ENCODE assay signal across 22 cellular contexts in the genomic region with DNA sequence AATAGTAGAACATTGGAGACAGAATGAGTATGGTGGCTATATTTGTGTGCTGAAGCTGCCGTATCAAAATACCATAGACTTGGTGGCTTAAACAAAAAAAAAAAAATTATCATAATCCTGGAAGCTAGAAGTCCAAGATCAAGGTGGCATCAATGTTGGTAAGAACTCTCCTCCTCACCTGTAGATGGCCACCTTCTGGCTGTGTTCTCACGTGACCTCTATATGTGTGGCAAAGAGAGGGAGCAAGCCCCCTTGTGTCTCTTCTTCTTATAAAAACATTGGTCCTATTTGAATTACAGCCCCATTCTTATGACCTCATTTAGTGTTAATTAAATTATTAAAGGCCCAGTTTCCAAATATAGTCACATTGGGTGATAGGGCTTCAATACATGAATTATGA.
"Had no signal": no experiment of that assay in that cellular context is flagged by ENCODE, and none has a peak within 500 bp of the region (broad histone marks: within the 10 kb centered on the region; RNA-seq: fewer than 3 reads in every experiment).

No MANE protein-coding gene starts in this region.

- H3K9me3 Mint-ChIP-seq: activated naive CD4-positive, alpha-beta T cell treated with anti-CD3 and anti-CD28 coated beads, Interleukin-2, amount 10 ng/mL, durations not matched to agents 7 days and 5 days; brain; nephron; type B pancreatic cell had no signal

- DNase-seq: activated CD4-positive, alpha-beta T cell treated with anti-CD3 and anti-CD28 coated beads, Interleukin-2, amount 10 ng/mL, durations not matched to agents 7 days and 5 days; activated CD8-positive, alpha-beta memory T cell treated with anti-CD3 and anti-CD28 coated beads, Interleukin-2, amount 50 U/mL, for 4 hours; activated naive CD4-positive, alpha-beta T cell treated with anti-CD3 and anti-CD28 coated beads, Interleukin-2, amount 10 ng/mL, durations not matched to agents 7 days and 5 days; activated naive CD8-positive, alpha-beta T cell treated with anti-CD3 and anti-CD28 coated beads, Interleukin-2, amount 50 U/mL, for 24 hours; activated T-cell treated with anti-CD3 and anti-CD28 coated beads, Interleukin-2, amount 50 U/mL, for 4 hours; anterior cingulate cortex; caudate nucleus; gastrocnemius medialis; head of caudate nucleus; left lung; midbrain; right lobe of liver; small intestine; stimulated activated CD4-positive, alpha-beta T cell treated with anti-CD3 and anti-CD28 coated beads, Interleukin-4, amount 100 ng/mL, for 4 hours; testis had no signal

- H3K9me3 ChIP-seq: gastrocnemius medialis, left lung, right lobe of liver, testis had no signal

- H3K27ac ChIP-seq: coronary artery, gastrocnemius medialis, left lung, parathyroid adenoma, right lobe of liver, testis had no signal

- H3K4me3 ChIP-seq: coronary artery, gastrocnemius medialis, left lung, right lobe of liver, testis had no signal

- H3K79me2 ChIP-seq: parathyroid adenoma had no signal

- ATAC-seq: activated CD4-positive, CD25-positive, alpha-beta regulatory T cell treated with anti-CD3 and anti-CD28 coated beads, Interleukin-2, amount 50 U/mL, for 24 hours; activated naive CD8-positive, alpha-beta T cell treated with anti-CD3 and anti-CD28 coated beads, Interleukin-2, amount 50 U/mL, for 24 hours; activated T-cell treated with anti-CD3 and anti-CD28 coated beads, Interleukin-2, amount 50 U/mL, for 4 hours; gastrocnemius medialis; left lung; right lobe of liver; stimulated activated memory B cell treated with anti-CD40 and anti-IgM and Interleukin-4, amounts not matched to agents 10 μg/mL and 1 μg/mL and 100 μg/mL, for 72 hours had no signal

- H3K27ac Mint-ChIP-seq: activated CD4-positive, alpha-beta T cell treated with anti-CD3 and anti-CD28 coated beads, Interleukin-2, amount 10 ng/mL, durations not matched to agents 7 days and 5 days; activated naive CD4-positive, alpha-beta T cell treated with anti-CD3 and anti-CD28 coated beads, Interleukin-2, amount 10 ng/mL, durations not matched to agents 7 days and 5 days; activated naive CD8-positive, alpha-beta T cell treated with anti-CD3 and anti-CD28 coated beads, Interleukin-2, amount 50 U/mL, for 24 hours; brain; nephron; stimulated activated memory B cell treated with anti-CD40 and anti-IgM and Interleukin-4, amounts not matched to agents 10 μg/mL and 1 μg/mL and 100 μg/mL, for 72 hours; type B pancreatic cell had no signal

- H3K4me1 Mint-ChIP-seq: activated CD4-positive, alpha-beta T cell treated with anti-CD3 and anti-CD28 coated beads, Interleukin-2, amount 10 ng/mL, durations not matched to agents 7 days and 5 days; activated naive CD4-positive, alpha-beta T cell treated with anti-CD3 and anti-CD28 coated beads, Interleukin-2, amount 10 ng/mL, durations not matched to agents 7 days and 5 days; activated naive CD8-positive, alpha-beta T cell treated with anti-CD3 and anti-CD28 coated beads, Interleukin-2, amount 50 U/mL, for 24 hours; brain; nephron; stimulated activated memory B cell treated with anti-CD40 and anti-IgM and Interleukin-4, amounts not matched to agents 10 μg/mL and 1 μg/mL and 100 μg/mL, for 72 hours had no signal

- H3K36me3 ChIP-seq: gastrocnemius medialis, left lung, right lobe of liver had no signal

- H3K36me3 Mint-ChIP-seq: activated naive CD4-positive, alpha-beta T cell treated with anti-CD3 and anti-CD28 coated beads, Interleukin-2, amount 10 ng/mL, durations not matched to agents 7 days and 5 days; brain; stimulated activated memory B cell treated with anti-CD40 and anti-IgM and Interleukin-4, amounts not matched to agents 10 μg/mL and 1 μg/mL and 100 μg/mL, for 72 hours; type B pancreatic cell had no signal

- H3K27me3 Mint-ChIP-seq: activated CD4-positive, alpha-beta T cell treated with anti-CD3 and anti-CD28 coated beads, Interleukin-2, amount 10 ng/mL, durations not matched to agents 7 days and 5 days; activated naive CD4-positive, alpha-beta T cell treated with anti-CD3 and anti-CD28 coated beads, Interleukin-2, amount 10 ng/mL, durations not matched to agents 7 days and 5 days; activated naive CD8-positive, alpha-beta T cell treated with anti-CD3 and anti-CD28 coated beads, Interleukin-2, amount 50 U/mL, for 24 hours; brain; stimulated activated memory B cell treated with anti-CD40 and anti-IgM and Interleukin-4, amounts not matched to agents 10 μg/mL and 1 μg/mL and 100 μg/mL, for 72 hours; type B pancreatic cell had no signal

- H3K4me3 Mint-ChIP-seq: activated CD4-positive, alpha-beta T cell treated with anti-CD3 and anti-CD28 coated beads, Interleukin-2, amount 10 ng/mL, durations not matched to agents 7 days and 5 days; activated naive CD4-positive, alpha-beta T cell treated with anti-CD3 and anti-CD28 coated beads, Interleukin-2, amount 10 ng/mL, durations not matched to agents 7 days and 5 days; activated naive CD8-positive, alpha-beta T cell treated with anti-CD3 and anti-CD28 coated beads, Interleukin-2, amount 50 U/mL, for 24 hours; activated T-cell treated with anti-CD3 and anti-CD28 coated beads, Interleukin-2, amount 50 U/mL, for 4 hours; brain; nephron; stimulated activated memory B cell treated with anti-CD40 and anti-IgM and Interleukin-4, amounts not matched to agents 10 μg/mL and 1 μg/mL and 100 μg/mL, for 72 hours; type B pancreatic cell had no signal

- H3K9ac ChIP-seq: parathyroid adenoma had no signal

- H3K4me1 ChIP-seq: gastrocnemius medialis, left lung, parathyroid adenoma, right lobe of liver, testis had no signal

- H3K27me3 ChIP-seq: gastrocnemius medialis, left lung, right lobe of liver, testis had no signal

- H2AFZ ChIP-seq: parathyroid adenoma had no signal
